8 cellular contexts compared by ENCODE assay signal in the genomic region with DNA sequence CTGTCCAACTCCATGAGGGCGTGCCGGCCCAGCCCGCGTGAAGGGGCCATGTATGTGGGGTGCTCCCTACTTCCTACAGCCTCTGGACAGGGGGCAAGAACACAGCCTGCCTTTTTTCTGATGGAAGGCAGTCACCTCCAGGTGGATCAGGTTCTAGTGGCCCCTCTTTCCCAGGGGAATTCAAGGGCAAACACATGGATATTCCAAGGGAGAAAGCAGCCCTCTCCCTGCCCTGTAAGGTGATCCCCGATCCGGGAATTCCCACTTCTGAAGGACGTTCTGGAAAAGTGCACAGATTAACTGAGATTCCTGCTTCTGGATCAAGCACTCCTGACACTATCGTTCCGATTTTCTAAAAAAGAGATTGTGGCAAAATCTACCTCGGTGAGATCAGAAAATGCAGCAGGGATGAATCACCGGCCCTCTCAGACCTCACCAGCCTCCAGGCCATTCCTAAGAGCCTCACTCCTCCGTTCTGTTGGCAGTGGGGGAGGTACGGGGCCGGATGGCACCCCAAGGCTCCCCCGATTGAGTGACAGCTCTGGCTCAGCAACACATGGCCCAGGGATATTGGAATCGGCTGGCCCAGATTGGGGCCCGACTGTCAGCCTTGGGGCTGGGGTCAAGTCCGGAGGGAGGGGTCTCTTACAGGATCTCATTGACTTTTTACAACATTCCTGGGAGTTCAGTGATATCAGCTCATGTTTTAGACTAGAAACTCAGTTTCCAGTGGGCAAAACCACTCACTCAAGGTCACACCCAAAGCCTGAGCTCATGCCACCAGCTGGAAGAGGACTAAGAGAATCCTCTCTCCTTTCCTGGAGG. TPM values are rescaled to one million over a fixed set of nuclear protein-coding genes. Genes with fewer than 3 reads are reported as not detected.
DNase-seq lines count a peak whose midpoint lies in the region; ATAC-seq and TF ChIP-seq lines count a peak whose summit lies in the region.

No MANE protein-coding gene starts in this region.

- H3K27me3 ChIP-seq in AG04450 (ENCODE audit: control insufficient read depth, insufficient read depth, low read length) (no peaks in the 10 kb centered on the region), KMS-11 (ENCODE audit: insufficient read depth, low read depth) (peaks cover 9% of the 10 kb centered on the region; the same call in 1 of the 2 replicates)

- no peaks in the 10 kb centered on the region for H3K9me3 ChIP-seq in AG04450 (ENCODE audit: control insufficient read depth, insufficient read depth, low read length)
- H3K9me3 ChIP-seq in mesodermal cell (ENCODE audit: control insufficient read depth, low read length), result no peaks in the 10 kb centered on the region

- 42 to 61% methylated on average over 13 to 15 of the region's 18 CpGs for WGBS in mesodermal cell (ENCODE audit: insufficient coverage in 2 of 2), 2 experiments

- TF ChIP-seq CTCF in AG04450 (IDR thresholded peaks at IDR 0.05; ENCODE audit: low read depth, low read length) (no peak), KMS-11 (conservative IDR thresholded peaks at IDR 0.05; ENCODE audit: low read depth, low read length) (no peak)

- H3K36me3 ChIP-seq in KMS-11 (ENCODE audit: insufficient read depth), result no peaks in the 10 kb centered on the region
- H3K36me3 ChIP-seq in mesodermal cell (ENCODE audit: control insufficient read depth, insufficient read depth, low read length), result no peaks in the 10 kb centered on the region

- CTCF ChIA-PET in AG04450 (lab: Charles Lee), result interaction anchor here (0.9 to 2.7 kb wide), 3 partner anchors 13 to 144 kb away, joined by 3 to 10 read pairs (median 9); partner anchors contain the start of gene HSD3B7

- TF ChIP-seq POLR2A in erythroblast (IDR thresholded peaks at IDR 0.05; ENCODE audit: low read length), result no peak

- H4K20me1 ChIP-seq in KMS-11 (ENCODE audit: insufficient read depth), result no peaks in the 10 kb centered on the region

- POLR2A ChIA-PET in AG04450 (lab: Yijun Ruan, JAX), result interaction anchor here (0.5 to 0.9 kb wide), 3 partner anchors 70 to 124 kb away, joined by 3 read pairs; partner anchors contain the start of gene ZNF646

- no peak overlapping the region for H3K9ac ChIP-seq in KMS-11

- DNase-seq in AG04450 (ENCODE audit: low read depth, low spot score) (peak; percentile 55), NCI-H524 (lab: John Stamatoyannopoulos, UW) (no peak), erythroblast (lab: John Stamatoyannopoulos, UW) (no peak)
- DNase-seq in stimulated activated CD4-positive, alpha-beta T cell treated with anti-CD3 and anti-CD28 coated beads, Interleukin-1b, Interleukin-23, amount 100 ng/mL, for 48 hours, result no peak

- H3K79me2 ChIP-seq in KMS-11 (ENCODE audit: insufficient read depth, low read depth), result no peaks in the 10 kb centered on the region

- H3K4me1 ChIP-seq in KMS-11 (ENCODE audit: low read depth, poor library complexity, severe bottlenecking) (peaks cover 8% of the 10 kb centered on the region), mesodermal cell (ENCODE audit: control insufficient read depth, insufficient read depth, low read length, poor library complexity, severe bottlenecking) (peaks cover 21% of the 10 kb centered on the region)

- H3K27ac ChIP-seq in AG04450 (ENCODE audit: low read depth, low read length) (peak overlapping the region; percentile 99), KMS-11 (no peak overlapping the region), cingulate gyrus (ENCODE audit: low read depth, low read length) (peak overlapping the region; percentile 29), mesodermal cell (ENCODE audit: low read depth, low read length, severe bottlenecking) (peak overlapping the region; percentile 44)

- ATAC-seq in GM21723 (IDR thresholded peaks at IDR 0.05; ENCODE audit: unreplicated experiment), result no peak

- H2AFZ ChIP-seq in KMS-11 (ENCODE audit: low read depth), result peak overlapping the region; percentile 77; the same call in 1 of the 2 replicates

- H3K4me3 ChIP-seq in AG04450 (ENCODE audit: low read depth, low read length), result peak overlapping the region; percentile 49
- H3K4me3 ChIP-seq in KMS-11 (IDR thresholded peaks at IDR 0.05; ENCODE audit: insufficient read depth, low read depth, low read length), result no peak overlapping the region
- peak overlapping the region; percentile 39 for H3K4me3 ChIP-seq in mesodermal cell (ENCODE audit: extremely low read depth, insufficient read depth, low read length, poor library complexity, severe bottlenecking)

- H3K4me2 ChIP-seq in KMS-11, result peak overlapping the region; percentile 93; the same call in 1 of the 2 replicates

RNA-seq across cellular contexts. Expression of gene STX1B, which starts 12.3 kb away (rescaled TPM):
- 4.2 and 4.8 TPM in 2 replicates for polyA plus RNA-seq in AG04450 (2011; rRNA removed)
- polyA minus RNA-seq in AG04450 (2011; rRNA and poly(A)+ RNA removed), result 6.5 and 9.3 TPM in 2 replicates
- 4.6 TPM for polyA plus RNA-seq in mesodermal cell (2013, experiment 1 of 2)
- 4.8 TPM for polyA plus RNA-seq in mesodermal cell (2013, experiment 2 of 2)

RNA-seq across cellular contexts. Expression of gene HSD3B7, which starts 13.1 kb away (rescaled TPM):
- 6.1 and 9.5 TPM in 2 replicates for polyA plus RNA-seq in AG04450 (2011; rRNA removed)
- polyA minus RNA-seq in AG04450 (2011; rRNA and poly(A)+ RNA removed), result 4.0 and 4.9 TPM in 2 replicates
- polyA plus RNA-seq in mesodermal cell (2013, experiment 1 of 2), result 2.4 TPM
- polyA plus RNA-seq in mesodermal cell (2013, experiment 2 of 2), result 1.6 TPM

RNA-seq across cellular contexts. Expression of gene STX4, which starts 35.3 kb away (rescaled TPM):
- polyA plus RNA-seq in AG04450 (2011; rRNA removed), result 43.7 and 45.9 TPM in 2 replicates
- polyA minus RNA-seq in AG04450 (2011; rRNA and poly(A)+ RNA removed), result 30.2 and 43.5 TPM in 2 replicates
- polyA plus RNA-seq in mesodermal cell (2013, experiment 1 of 2), result 42.8 TPM
- polyA plus RNA-seq in mesodermal cell (2013, experiment 2 of 2), result 30.5 TPM

RNA-seq across cellular contexts. Expression of gene SETD1A, which starts 40.5 kb away (rescaled TPM):
- 1.1 and 1.4 TPM in 2 replicates for polyA plus RNA-seq in AG04450 (2011; rRNA removed)
- 2.4 and 5.3 TPM in 2 replicates for polyA minus RNA-seq in AG04450 (2011; rRNA and poly(A)+ RNA removed)
- polyA plus RNA-seq in mesodermal cell (2013, experiment 1 of 2), result 15.9 TPM
- 13.6 TPM for polyA plus RNA-seq in mesodermal cell (2013, experiment 2 of 2)

RNA-seq across cellular contexts. Expression of gene ORAI3, which starts 49.2 kb away (rescaled TPM):
- polyA plus RNA-seq in AG04450 (2011; rRNA removed), result 23.7 and 29.5 TPM in 2 replicates
- 17.4 and 23.4 TPM in 2 replicates for polyA minus RNA-seq in AG04450 (2011; rRNA and poly(A)+ RNA removed)
- polyA plus RNA-seq in mesodermal cell (2013, experiment 1 of 2), result 32.5 TPM
- polyA plus RNA-seq in mesodermal cell (2013, experiment 2 of 2), result 27.7 TPM
